9 cellular contexts compared by ENCODE assay signal in genomic region chr9:136975624-136976023, GRCh38. TPM values are rescaled to one million over a fixed set of nuclear protein-coding genes. Genes with fewer than 3 reads are reported as not detected.
DNase-seq lines count a peak whose midpoint lies in the region; ATAC-seq and TF ChIP-seq lines count a peak whose summit lies in the region.
"Had no signal": no experiment of that assay in that cellular context is flagged by ENCODE, and none has a peak within 500 bp of the region (broad histone marks: within the 10 kb centered on the region; RNA-seq: fewer than 3 reads in every experiment).

No MANE protein-coding gene starts in this region.

- H3K4me1 ChIP-seq in left ventricle myocardium inferior = peaks cover 80% of the 10 kb centered on the region
- peaks cover 62% of the 10 kb centered on the region for H3K4me1 ChIP-seq in testis

- H3K27ac ChIP-seq in left ventricle myocardium inferior (replicated peaks) = peak overlapping the region; percentile 91
- peak overlapping the region; percentile 84 to 92 for H3K27ac ChIP-seq in testis

- WGBS in testis, 2 donors = 69 to 71% methylated on average over 11 to 15 of the region's 15 CpGs

- TF ChIP-seq POLR2A in testis (IDR thresholded peaks at IDR 0.05) = no peak

- POLR2A ChIA-PET in activated CD4-positive, alpha-beta T cell treated with anti-CD3 and anti-CD28 coated beads, Interleukin-2, amount 10 ng/mL, durations not matched to agents 7 days and 5 days (lab: Charles Lee) = no interaction called here

- DNase-seq in activated effector memory CD4-positive, alpha-beta T cell treated with anti-CD3 and anti-CD28 coated beads, Interleukin-2, amount 50 U/mL, for 16 hours = peak; percentile 74
- no peak for DNase-seq in activated effector memory CD4-positive, alpha-beta T cell treated with Interleukin-2 at 50 U/mL for 16 hours
- DNase-seq in activated CD4-positive, alpha-beta T cell treated with anti-CD3 and anti-CD28 coated beads, Interleukin-2, amount 10 ng/mL, durations not matched to agents 7 days and 5 days = peak; percentile 33
- peak; percentile 73 for DNase-seq in left ventricle myocardium inferior
- peak; percentile 62 for DNase-seq in testis
- DNase-seq in DMS79 treated with DMSO at 0.1 percent for 48 hours (lab: John Stamatoyannopoulos, UW) = no peak
- DNase-seq: NCI-H1417 had no signal

- no peaks in the 10 kb centered on the region for H3K9me3 ChIP-seq in left ventricle myocardium inferior (replicated peaks)
- no peaks in the 10 kb centered on the region for H3K9me3 ChIP-seq in testis

- peak overlapping the region; percentile 55 for H3K4me3 Mint-ChIP-seq in activated CD4-positive, alpha-beta T cell treated with anti-CD3 and anti-CD28 coated beads, Interleukin-2, amount 10 ng/mL, durations not matched to agents 7 days and 5 days

- H3K27me3 ChIP-seq in left ventricle myocardium inferior (ENCODE audit: low read depth) (no peaks in the 10 kb centered on the region), testis (no peaks in the 10 kb centered on the region)

- TF ChIP-seq CTCF in left ventricle myocardium inferior (IDR thresholded peaks at IDR 0.05; ENCODE audit: borderline replicate concordance) = peak; percentile 56
- TF ChIP-seq CTCF in testis (IDR thresholded peaks at IDR 0.05) = peak in 1 of 3 experiments; percentile 15

- peaks cover 1% of the 10 kb centered on the region for H3K27me3 Mint-ChIP-seq in activated CD4-positive, alpha-beta T cell treated with anti-CD3 and anti-CD28 coated beads, Interleukin-2, amount 10 ng/mL, durations not matched to agents 7 days and 5 days

- H3K4me3 ChIP-seq in left ventricle myocardium inferior (peak overlapping the region; percentile 44), testis (no peak overlapping the region)

- H3K9me3 Mint-ChIP-seq in activated CD4-positive, alpha-beta T cell treated with anti-CD3 and anti-CD28 coated beads, Interleukin-2, amount 10 ng/mL, durations not matched to agents 7 days and 5 days = no peaks in the 10 kb centered on the region

- H3K36me3 ChIP-seq in left ventricle myocardium inferior = peaks cover 5% of the 10 kb centered on the region
- no peaks in the 10 kb centered on the region for H3K36me3 ChIP-seq in testis (ENCODE audit: low read depth, missing control alignments)

- intact Hi-C loops in left ventricle myocardium inferior (cut with micrococcal nuclease) (no loop called here), testis (cut with DNase I; ENCODE audit: low total_unique reads) (no loop called here)

- H3K36me3 Mint-ChIP-seq in activated CD4-positive, alpha-beta T cell treated with anti-CD3 and anti-CD28 coated beads, Interleukin-2, amount 10 ng/mL, durations not matched to agents 7 days and 5 days (ENCODE audit: low read depth) = no peaks in the 10 kb centered on the region

- H3K4me1 Mint-ChIP-seq in activated CD4-positive, alpha-beta T cell treated with anti-CD3 and anti-CD28 coated beads, Interleukin-2, amount 10 ng/mL, durations not matched to agents 7 days and 5 days = peaks cover 13% of the 10 kb centered on the region

- peak overlapping the region; percentile 66 for H3K27ac Mint-ChIP-seq in activated CD4-positive, alpha-beta T cell treated with anti-CD3 and anti-CD28 coated beads, Interleukin-2, amount 10 ng/mL, durations not matched to agents 7 days and 5 days

- no peak for ATAC-seq in activated CD4-positive, CD25-positive, alpha-beta regulatory T cell treated with anti-CD3 and anti-CD28 coated beads, Interleukin-2, amount 50 U/mL, for 24 hours
- ATAC-seq in GM18868 (IDR thresholded peaks at IDR 0.05; ENCODE audit: unreplicated experiment) = no peak

- CTCF ChIA-PET in activated CD4-positive, alpha-beta T cell treated with anti-CD3 and anti-CD28 coated beads, Interleukin-2, amount 10 ng/mL, durations not matched to agents 7 days and 5 days (lab: Charles Lee) = interaction anchor here (0.6 to 3.4 kb wide), 11 partner anchors 8 to 136 kb away, joined by 3 to 15 read pairs (median 4); partner anchors contain the start of genes AJM1, C8G and FBXW5

RNA-seq across cellular contexts. Expression of gene PTGDS, which starts 1.7 kb away (rescaled TPM):
- total RNA-seq in activated CD4-positive, alpha-beta T cell treated with anti-CD3 and anti-CD28 coated beads, Interleukin-2, amount 10 ng/mL, durations not matched to agents 7 days and 5 days = 10 to 100 TPM; 22.1 to 24.0 TPM
- total RNA-seq in left ventricle myocardium inferior = 3,579 TPM
- 1,000 to 10,000 TPM; 5,554 to 5,948 TPM for total RNA-seq in testis
- polyA plus RNA-seq in testis (ENCODE audit: insufficient read depth, low read depth, low replicate concordance) = 4,976 TPM

RNA-seq across cellular contexts. Expression of gene LCNL1, which starts 7.2 kb away (rescaled TPM):
- under 1 TPM; 0.48 to 0.67 TPM for total RNA-seq in activated CD4-positive, alpha-beta T cell treated with anti-CD3 and anti-CD28 coated beads, Interleukin-2, amount 10 ng/mL, durations not matched to agents 7 days and 5 days
- total RNA-seq in left ventricle myocardium inferior (11.7 TPM), testis (100 to 1,000 TPM in 1 of 2 donors, 10 to 100 TPM in 1; 59.3 to 131 TPM)
- polyA plus RNA-seq in testis (ENCODE audit: insufficient read depth, low read depth, low replicate concordance) = 17.5 TPM

RNA-seq across cellular contexts. Expression of gene PAXX, which starts 16.6 kb away (rescaled TPM):
- 10 to 100 TPM; 80.2 to 98.4 TPM for total RNA-seq in activated CD4-positive, alpha-beta T cell treated with anti-CD3 and anti-CD28 coated beads, Interleukin-2, amount 10 ng/mL, durations not matched to agents 7 days and 5 days
- total RNA-seq in left ventricle myocardium inferior (19.8 TPM), testis (10 to 100 TPM; 47.8 to 56.6 TPM)
- 25.9 TPM for polyA plus RNA-seq in testis (ENCODE audit: insufficient read depth, low read depth, low replicate concordance)

RNA-seq across cellular contexts. Expression of gene CLIC3, which starts 20.7 kb away (rescaled TPM):
- 1 to 10 TPM; 2.6 to 4.4 TPM for total RNA-seq in activated CD4-positive, alpha-beta T cell treated with anti-CD3 and anti-CD28 coated beads, Interleukin-2, amount 10 ng/mL, durations not matched to agents 7 days and 5 days
- total RNA-seq in left ventricle myocardium inferior = 1.6 TPM
- 1 to 10 TPM; 1.8 to 1.9 TPM for total RNA-seq in testis
- 2.8 TPM for polyA plus RNA-seq in testis (ENCODE audit: insufficient read depth, low read depth, low replicate concordance)

RNA-seq across cellular contexts. Expression of gene LCN12, which starts 23.6 kb away (rescaled TPM):
- total RNA-seq in activated CD4-positive, alpha-beta T cell treated with anti-CD3 and anti-CD28 coated beads, Interleukin-2, amount 10 ng/mL, durations not matched to agents 7 days and 5 days = 1 to 10 TPM; 3.1 to 3.5 TPM
- 7.8 TPM for total RNA-seq in left ventricle myocardium inferior
- total RNA-seq in testis = 10 to 100 TPM; 11.5 to 27.8 TPM
- polyA plus RNA-seq in testis (ENCODE audit: insufficient read depth, low read depth, low replicate concordance) = 27.1 TPM

Comparison
In these comparisons a context has a peak if more than half of its experiments do, and no peak if none do; other contexts are left out.
1. DNase-seq: peak in activated effector memory CD4-positive, alpha-beta T cell treated with anti-CD3 and anti-CD28 coated beads, Interleukin-2, amount 50 U/mL, for 16 hours (single experiment), activated CD4-positive, alpha-beta T cell treated with anti-CD3 and anti-CD28 coated beads, Interleukin-2, amount 10 ng/mL, durations not matched to agents 7 days and 5 days (single experiment), left ventricle myocardium inferior (single experiment) and testis (single experiment); none in activated effector memory CD4-positive, alpha-beta T cell treated with Interleukin-2 at 50 U/mL for 16 hours (single experiment) and DMS79 treated with DMSO at 0.1 percent for 48 hours (single experiment).
2. RNA of gene PTGDS, which starts 1.7 kb away (total RNA-seq): 5,554 to 5,948 TPM in testis and 3,579 TPM in left ventricle myocardium inferior (single experiment); 22.1 to 24.0 TPM in activated CD4-positive, alpha-beta T cell treated with anti-CD3 and anti-CD28 coated beads, Interleukin-2, amount 10 ng/mL, durations not matched to agents 7 days and 5 days; every median in the first group is over 100 times any median in the second.